ENCODE assay signal across 1 cellular context in genomic region chr20:58524814-58525213, GRCh38.
TF ChIP-seq lines count a peak whose summit lies in the region.

No MANE protein-coding gene starts in this region.

TF ChIP-seq in endothelial cell of umbilical vein, 7 proteins besides CTCF, POLR2A, EP300 and RAD21 (continued from another document):
- TF ChIP-seq EZH2 (IDR thresholded peaks at IDR 0.05; ENCODE audit: borderline replicate concordance, low read depth, low read length, severe bottlenecking), result no peak
- TF ChIP-seq POLR2AphosphoS5 (IDR thresholded peaks at IDR 0.05; ENCODE audit: insufficient read depth, low read depth, low read length), result no peak
- TF ChIP-seq MYC (IDR thresholded peaks at IDR 0.05; ENCODE audit: low read depth, low read length), result no peak
- no peak for TF ChIP-seq GATA2 (IDR thresholded peaks at IDR 0.05; ENCODE audit: insufficient read depth, insufficient read length, low read depth, low read length)
